Comparison of ENCODE assay signal across 1 cellular context in the genomic region with DNA sequence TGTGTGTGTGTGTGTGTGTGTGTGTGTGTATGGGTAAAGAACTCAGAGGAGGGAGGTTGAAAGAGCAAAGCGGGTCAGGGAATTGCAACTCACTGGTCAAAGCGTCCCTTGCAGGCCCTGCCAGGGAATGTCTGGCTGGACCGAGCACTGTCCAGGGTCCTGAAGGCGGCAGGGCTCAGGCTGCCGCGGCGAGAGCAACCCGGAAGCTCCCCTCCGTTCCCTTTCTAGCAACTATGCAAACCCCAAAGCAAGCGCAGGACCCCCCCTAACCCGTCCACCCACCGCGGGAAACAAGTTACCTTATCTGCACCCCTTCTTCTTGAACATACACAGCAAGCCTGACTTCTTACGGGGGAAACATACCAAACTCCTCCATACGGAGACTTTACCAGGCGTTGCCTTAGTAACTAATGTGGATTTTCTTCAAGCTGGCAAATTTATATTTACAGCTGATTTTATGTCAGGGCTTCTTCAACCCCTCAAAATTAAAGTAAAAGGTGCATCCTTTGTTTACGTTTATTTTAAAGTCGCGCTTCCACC.
TF ChIP-seq lines count a peak whose summit lies in the region.

No MANE protein-coding gene starts in this region.

TF ChIP-seq in HepG2, 621 proteins besides CTCF, POLR2A, EP300 and RAD21 (continued from another document and continues in another):
- TF ChIP-seq SETDB1 (CRISPR knock-in tag; IDR thresholded peaks at IDR 0.05; ENCODE audit: borderline replicate concordance) (no peak), RFX1 (IDR thresholded peaks at IDR 0.05) (no peak), MEF2D (CRISPR knock-in tag; IDR thresholded peaks at IDR 0.05) (peak; percentile 93), HNRNPUL1 (IDR thresholded peaks at IDR 0.05; ENCODE audit: low read depth, low read length) (no peak), SAFB2 (CRISPR knock-in tag; IDR thresholded peaks at IDR 0.05; ENCODE audit: borderline replicate concordance, low read depth) (peak; percentile 93), ZNF331 (CRISPR knock-in tag; IDR thresholded peaks at IDR 0.05) (peak; percentile 97), ZNF558 (CRISPR knock-in tag; IDR thresholded peaks at IDR 0.05; ENCODE audit: borderline replicate concordance) (peak; percentile 76; the same call in 1 of the 2 replicates), ZNF766 (CRISPR knock-in tag; IDR thresholded peaks at IDR 0.05; ENCODE audit: borderline replicate concordance) (peak; percentile 93), ZNF709 (CRISPR knock-in tag; IDR thresholded peaks at IDR 0.05) (peak; percentile 73; the same call in 1 of the 2 replicates), ZNF749 (CRISPR knock-in tag; IDR thresholded peaks at IDR 0.05; ENCODE audit: borderline replicate concordance) (peak; percentile 95), MED1 (CRISPR knock-in tag; IDR thresholded peaks at IDR 0.05) (peak; percentile 70), MEIS2 (CRISPR knock-in tag; IDR thresholded peaks at IDR 0.05) (peak; percentile 98), MBD4 (IDR thresholded peaks at IDR 0.05; ENCODE audit: borderline replicate concordance, low read length) (no peak), ELF4 (CRISPR knock-in tag; IDR thresholded peaks at IDR 0.05; ENCODE audit: borderline replicate concordance) (0 out of 2 replicates have a peak, but pooled peaks have one; percentile 38), ZSCAN31 (CRISPR knock-in tag; IDR thresholded peaks at IDR 0.05; ENCODE audit: low read depth) (peak; percentile 87), MAFG (CRISPR knock-in tag; IDR thresholded peaks at IDR 0.05) (peak; percentile 53; the same call in 1 of the 2 replicates), ARHGAP35 (CRISPR knock-in tag; IDR thresholded peaks at IDR 0.05; ENCODE audit: borderline replicate concordance) (peak; percentile 74; the same call in 1 of the 2 replicates), KLF16 (CRISPR knock-in tag; IDR thresholded peaks at IDR 0.05) (peak in 1 of 2 experiments; percentile 97; a peak in 2 of 4 replicates), TEAD2 (CRISPR knock-in tag; IDR thresholded peaks at IDR 0.05) (peak; percentile 94), ZNF501 (CRISPR knock-in tag; IDR thresholded peaks at IDR 0.05) (peak; percentile 61; the same call in 1 of the 2 replicates), ZNF34 (CRISPR knock-in tag; IDR thresholded peaks at IDR 0.05; ENCODE audit: borderline replicate concordance) (no peak), RBAK (CRISPR knock-in tag; IDR thresholded peaks at IDR 0.05) (no peak), SALL1 (CRISPR knock-in tag; IDR thresholded peaks at IDR 0.05) (peak; percentile 96), ZNF460 (CRISPR knock-in tag; IDR thresholded peaks at IDR 0.05; ENCODE audit: borderline replicate concordance) (no peak), POLR2AphosphoS5 (IDR thresholded peaks at IDR 0.05; ENCODE audit: low read depth, low read length) (no peak), CENPT (CRISPR knock-in tag; IDR thresholded peaks at IDR 0.05; ENCODE audit: low read depth) (peak; percentile 88; the same call in 1 of the 2 replicates), CCAR2 (optimal IDR thresholded peaks at IDR 0.05; ENCODE audit: low read depth, low read length) (no peak)
- TF ChIP-seq, protein P1, sequence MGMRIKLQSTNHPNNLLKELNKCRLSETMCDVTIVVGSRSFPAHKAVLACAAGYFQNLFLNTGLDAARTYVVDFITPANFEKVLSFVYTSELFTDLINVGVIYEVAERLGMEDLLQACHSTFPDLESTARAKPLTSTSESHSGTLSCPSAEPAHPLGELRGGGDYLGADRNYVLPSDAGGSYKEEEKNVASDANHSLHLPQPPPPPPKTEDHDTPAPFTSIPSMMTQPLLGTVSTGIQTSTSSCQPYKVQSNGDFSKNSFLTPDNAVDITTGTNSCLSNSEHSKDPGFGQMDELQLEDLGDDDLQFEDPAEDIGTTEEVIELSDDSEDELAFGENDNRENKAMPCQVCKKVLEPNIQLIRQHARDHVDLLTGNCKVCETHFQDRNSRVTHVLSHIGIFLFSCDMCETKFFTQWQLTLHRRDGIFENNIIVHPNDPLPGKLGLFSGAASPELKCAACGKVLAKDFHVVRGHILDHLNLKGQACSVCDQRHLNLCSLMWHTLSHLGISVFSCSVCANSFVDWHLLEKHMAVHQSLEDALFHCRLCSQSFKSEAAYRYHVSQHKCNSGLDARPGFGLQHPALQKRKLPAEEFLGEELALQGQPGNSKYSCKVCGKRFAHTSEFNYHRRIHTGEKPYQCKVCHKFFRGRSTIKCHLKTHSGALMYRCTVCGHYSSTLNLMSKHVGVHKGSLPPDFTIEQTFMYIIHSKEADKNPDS (CRISPR knock-in tag; IDR thresholded peaks at IDR 0.05) = peak; percentile 33; the same call in 1 of the 2 replicates
- TF ChIP-seq, protein P2, sequence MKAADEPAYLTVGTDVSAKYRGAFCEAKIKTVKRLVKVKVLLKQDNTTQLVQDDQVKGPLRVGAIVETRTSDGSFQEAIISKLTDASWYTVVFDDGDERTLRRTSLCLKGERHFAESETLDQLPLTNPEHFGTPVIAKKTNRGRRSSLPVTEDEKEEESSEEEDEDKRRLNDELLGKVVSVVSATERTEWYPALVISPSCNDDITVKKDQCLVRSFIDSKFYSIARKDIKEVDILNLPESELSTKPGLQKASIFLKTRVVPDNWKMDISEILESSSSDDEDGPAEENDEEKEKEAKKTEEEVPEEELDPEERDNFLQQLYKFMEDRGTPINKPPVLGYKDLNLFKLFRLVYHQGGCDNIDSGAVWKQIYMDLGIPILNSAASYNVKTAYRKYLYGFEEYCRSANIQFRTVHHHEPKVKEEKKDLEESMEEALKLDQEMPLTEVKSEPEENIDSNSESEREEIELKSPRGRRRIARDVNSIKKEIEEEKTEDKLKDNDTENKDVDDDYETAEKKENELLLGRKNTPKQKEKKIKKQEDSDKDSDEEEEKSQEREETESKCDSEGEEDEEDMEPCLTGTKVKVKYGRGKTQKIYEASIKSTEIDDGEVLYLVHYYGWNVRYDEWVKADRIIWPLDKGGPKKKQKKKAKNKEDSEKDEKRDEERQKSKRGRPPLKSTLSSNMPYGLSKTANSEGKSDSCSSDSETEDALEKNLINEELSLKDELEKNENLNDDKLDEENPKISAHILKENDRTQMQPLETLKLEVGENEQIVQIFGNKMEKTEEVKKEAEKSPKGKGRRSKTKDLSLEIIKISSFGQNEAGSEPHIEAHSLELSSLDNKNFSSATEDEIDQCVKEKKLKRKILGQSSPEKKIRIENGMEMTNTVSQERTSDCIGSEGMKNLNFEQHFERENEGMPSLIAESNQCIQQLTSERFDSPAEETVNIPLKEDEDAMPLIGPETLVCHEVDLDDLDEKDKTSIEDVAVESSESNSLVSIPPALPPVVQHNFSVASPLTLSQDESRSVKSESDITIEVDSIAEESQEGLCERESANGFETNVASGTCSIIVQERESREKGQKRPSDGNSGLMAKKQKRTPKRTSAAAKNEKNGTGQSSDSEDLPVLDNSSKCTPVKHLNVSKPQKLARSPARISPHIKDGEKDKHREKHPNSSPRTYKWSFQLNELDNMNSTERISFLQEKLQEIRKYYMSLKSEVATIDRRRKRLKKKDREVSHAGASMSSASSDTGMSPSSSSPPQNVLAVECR (CRISPR knock-in tag; IDR thresholded peaks at IDR 0.05; ENCODE audit: borderline replicate concordance) = peak; percentile 60; the same call in 1 of the 2 replicates
- TF ChIP-seq, protein P3, sequence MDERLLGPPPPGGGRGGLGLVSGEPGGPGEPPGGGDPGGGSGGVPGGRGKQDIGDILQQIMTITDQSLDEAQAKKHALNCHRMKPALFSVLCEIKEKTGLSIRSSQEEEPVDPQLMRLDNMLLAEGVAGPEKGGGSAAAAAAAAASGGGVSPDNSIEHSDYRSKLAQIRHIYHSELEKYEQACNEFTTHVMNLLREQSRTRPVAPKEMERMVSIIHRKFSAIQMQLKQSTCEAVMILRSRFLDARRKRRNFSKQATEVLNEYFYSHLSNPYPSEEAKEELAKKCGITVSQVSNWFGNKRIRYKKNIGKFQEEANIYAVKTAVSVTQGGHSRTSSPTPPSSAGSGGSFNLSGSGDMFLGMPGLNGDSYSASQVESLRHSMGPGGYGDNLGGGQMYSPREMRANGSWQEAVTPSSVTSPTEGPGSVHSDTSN (CRISPR knock-in tag; IDR thresholded peaks at IDR 0.05) = no peak
- TF ChIP-seq, protein P4, sequence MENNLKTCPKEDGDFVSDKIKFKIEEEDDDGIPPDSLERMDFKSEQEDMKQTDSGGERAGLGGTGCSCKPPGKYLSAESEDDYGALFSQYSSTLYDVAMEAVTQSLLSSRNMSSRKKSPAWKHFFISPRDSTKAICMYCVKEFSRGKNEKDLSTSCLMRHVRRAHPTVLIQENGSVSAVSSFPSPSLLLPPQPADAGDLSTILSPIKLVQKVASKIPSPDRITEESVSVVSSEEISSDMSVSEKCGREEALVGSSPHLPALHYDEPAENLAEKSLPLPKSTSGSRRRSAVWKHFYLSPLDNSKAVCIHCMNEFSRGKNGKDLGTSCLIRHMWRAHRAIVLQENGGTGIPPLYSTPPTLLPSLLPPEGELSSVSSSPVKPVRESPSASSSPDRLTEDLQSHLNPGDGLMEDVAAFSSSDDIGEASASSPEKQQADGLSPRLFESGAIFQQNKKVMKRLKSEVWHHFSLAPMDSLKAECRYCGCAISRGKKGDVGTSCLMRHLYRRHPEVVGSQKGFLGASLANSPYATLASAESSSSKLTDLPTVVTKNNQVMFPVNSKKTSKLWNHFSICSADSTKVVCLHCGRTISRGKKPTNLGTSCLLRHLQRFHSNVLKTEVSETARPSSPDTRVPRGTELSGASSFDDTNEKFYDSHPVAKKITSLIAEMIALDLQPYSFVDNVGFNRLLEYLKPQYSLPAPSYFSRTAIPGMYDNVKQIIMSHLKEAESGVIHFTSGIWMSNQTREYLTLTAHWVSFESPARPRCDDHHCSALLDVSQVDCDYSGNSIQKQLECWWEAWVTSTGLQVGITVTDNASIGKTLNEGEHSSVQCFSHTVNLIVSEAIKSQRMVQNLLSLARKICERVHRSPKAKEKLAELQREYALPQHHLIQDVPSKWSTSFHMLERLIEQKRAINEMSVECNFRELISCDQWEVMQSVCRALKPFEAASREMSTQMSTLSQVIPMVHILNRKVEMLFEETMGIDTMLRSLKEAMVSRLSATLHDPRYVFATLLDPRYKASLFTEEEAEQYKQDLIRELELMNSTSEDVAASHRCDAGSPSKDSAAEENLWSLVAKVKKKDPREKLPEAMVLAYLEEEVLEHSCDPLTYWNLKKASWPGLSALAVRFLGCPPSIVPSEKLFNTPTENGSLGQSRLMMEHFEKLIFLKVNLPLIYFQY (CRISPR knock-in tag; IDR thresholded peaks at IDR 0.05; ENCODE audit: borderline replicate concordance) = peak; percentile 89
- TF ChIP-seq, protein P5, sequence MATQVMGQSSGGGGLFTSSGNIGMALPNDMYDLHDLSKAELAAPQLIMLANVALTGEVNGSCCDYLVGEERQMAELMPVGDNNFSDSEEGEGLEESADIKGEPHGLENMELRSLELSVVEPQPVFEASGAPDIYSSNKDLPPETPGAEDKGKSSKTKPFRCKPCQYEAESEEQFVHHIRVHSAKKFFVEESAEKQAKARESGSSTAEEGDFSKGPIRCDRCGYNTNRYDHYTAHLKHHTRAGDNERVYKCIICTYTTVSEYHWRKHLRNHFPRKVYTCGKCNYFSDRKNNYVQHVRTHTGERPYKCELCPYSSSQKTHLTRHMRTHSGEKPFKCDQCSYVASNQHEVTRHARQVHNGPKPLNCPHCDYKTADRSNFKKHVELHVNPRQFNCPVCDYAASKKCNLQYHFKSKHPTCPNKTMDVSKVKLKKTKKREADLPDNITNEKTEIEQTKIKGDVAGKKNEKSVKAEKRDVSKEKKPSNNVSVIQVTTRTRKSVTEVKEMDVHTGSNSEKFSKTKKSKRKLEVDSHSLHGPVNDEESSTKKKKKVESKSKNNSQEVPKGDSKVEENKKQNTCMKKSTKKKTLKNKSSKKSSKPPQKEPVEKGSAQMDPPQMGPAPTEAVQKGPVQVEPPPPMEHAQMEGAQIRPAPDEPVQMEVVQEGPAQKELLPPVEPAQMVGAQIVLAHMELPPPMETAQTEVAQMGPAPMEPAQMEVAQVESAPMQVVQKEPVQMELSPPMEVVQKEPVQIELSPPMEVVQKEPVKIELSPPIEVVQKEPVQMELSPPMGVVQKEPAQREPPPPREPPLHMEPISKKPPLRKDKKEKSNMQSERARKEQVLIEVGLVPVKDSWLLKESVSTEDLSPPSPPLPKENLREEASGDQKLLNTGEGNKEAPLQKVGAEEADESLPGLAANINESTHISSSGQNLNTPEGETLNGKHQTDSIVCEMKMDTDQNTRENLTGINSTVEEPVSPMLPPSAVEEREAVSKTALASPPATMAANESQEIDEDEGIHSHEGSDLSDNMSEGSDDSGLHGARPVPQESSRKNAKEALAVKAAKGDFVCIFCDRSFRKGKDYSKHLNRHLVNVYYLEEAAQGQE (IDR thresholded peaks at IDR 0.05; ENCODE audit: borderline replicate concordance in 1 of 2, low read depth in 1 of 2, low read length in 2 of 2) = peak; percentile 97 to 98
- TF ChIP-seq, protein P6, sequence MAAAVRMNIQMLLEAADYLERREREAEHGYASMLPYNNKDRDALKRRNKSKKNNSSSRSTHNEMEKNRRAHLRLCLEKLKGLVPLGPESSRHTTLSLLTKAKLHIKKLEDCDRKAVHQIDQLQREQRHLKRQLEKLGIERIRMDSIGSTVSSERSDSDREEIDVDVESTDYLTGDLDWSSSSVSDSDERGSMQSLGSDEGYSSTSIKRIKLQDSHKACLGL (CRISPR knock-in tag; IDR thresholded peaks at IDR 0.05) = peak; percentile 79
- TF ChIP-seq, protein P7, sequence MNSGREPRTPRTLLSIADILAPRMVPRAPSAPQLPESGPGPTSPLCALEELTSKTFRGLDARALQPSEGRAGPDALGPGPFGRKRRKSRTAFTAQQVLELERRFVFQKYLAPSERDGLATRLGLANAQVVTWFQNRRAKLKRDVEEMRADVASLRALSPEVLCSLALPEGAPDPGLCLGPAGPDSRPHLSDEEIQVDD (CRISPR knock-in tag; IDR thresholded peaks at IDR 0.05; ENCODE audit: borderline replicate concordance) = peak; percentile 90; the same call in 1 of the 2 replicates
- TF ChIP-seq, protein P8, sequence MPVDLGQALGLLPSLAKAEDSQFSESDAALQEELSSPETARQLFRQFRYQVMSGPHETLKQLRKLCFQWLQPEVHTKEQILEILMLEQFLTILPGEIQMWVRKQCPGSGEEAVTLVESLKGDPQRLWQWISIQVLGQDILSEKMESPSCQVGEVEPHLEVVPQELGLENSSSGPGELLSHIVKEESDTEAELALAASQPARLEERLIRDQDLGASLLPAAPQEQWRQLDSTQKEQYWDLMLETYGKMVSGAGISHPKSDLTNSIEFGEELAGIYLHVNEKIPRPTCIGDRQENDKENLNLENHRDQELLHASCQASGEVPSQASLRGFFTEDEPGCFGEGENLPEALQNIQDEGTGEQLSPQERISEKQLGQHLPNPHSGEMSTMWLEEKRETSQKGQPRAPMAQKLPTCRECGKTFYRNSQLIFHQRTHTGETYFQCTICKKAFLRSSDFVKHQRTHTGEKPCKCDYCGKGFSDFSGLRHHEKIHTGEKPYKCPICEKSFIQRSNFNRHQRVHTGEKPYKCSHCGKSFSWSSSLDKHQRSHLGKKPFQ (CRISPR knock-in tag; IDR thresholded peaks at IDR 0.05; ENCODE audit: insufficient replicate concordance) = peak; percentile 91
